19 cellular contexts compared by ENCODE assay signal in genomic region chr10:93380043-93380565, GRCh38.
DNase-seq lines count a peak whose midpoint lies in the region; ATAC-seq and TF ChIP-seq lines count a peak whose summit lies in the region.
"Had no signal": no experiment of that assay in that cellular context is flagged by ENCODE, and none has a peak within 500 bp of the region (broad histone marks: within the 10 kb centered on the region; RNA-seq: fewer than 3 reads in every experiment).

No MANE protein-coding gene starts in this region.

- no peak for TF ChIP-seq POLR2A in esophagus squamous epithelium (IDR thresholded peaks at IDR 0.05)
- TF ChIP-seq POLR2A in testis (IDR thresholded peaks at IDR 0.05), result no peak

- no peaks in the 10 kb centered on the region for H3K9me3 ChIP-seq in esophagus squamous epithelium
- no peaks in the 10 kb centered on the region for H3K9me3 ChIP-seq in testis
- H3K9me3 ChIP-seq: left ventricle myocardium inferior, thyroid gland had no signal

- H3K4me3 ChIP-seq in esophagus squamous epithelium (no peak overlapping the region), testis (no peak overlapping the region)
- H3K4me3 ChIP-seq: GM12878, left ventricle myocardium inferior, thyroid gland had no signal

- intact Hi-C loops in activated T-helper 2 cell treated with anti-CD3 and anti-CD28 coated beads, Interferon-gamma antibody, Interleukin-2, Interleukin-4, amounts not matched to agents 10 μg/mL and 5 μg/mL and 100 μg/mL, durations not matched to agents 14 hours and 24 hours and 36 hours (cut with micrococcal nuclease), result no loop called here
- intact Hi-C loops in esophagus squamous epithelium (cut with DNase I), result no loop called here
- intact Hi-C loops in testis (cut with DNase I; ENCODE audit: low total_unique reads), result loop anchor here (10.0 kb wide), 1 partner anchor 55 kb away; no protein-coding TSS in a partner anchor

- ATAC-seq in stimulated activated naive CD8-positive, alpha-beta T cell treated with anti-CD3 and anti-CD28 coated beads, Interleukin-15, Interleukin-2, amounts not matched to agents 100 U/mL and 50 U/mL, for 24 hours, result peak; percentile 5
- ATAC-seq in GM21717 (IDR thresholded peaks at IDR 0.05; ENCODE audit: unreplicated experiment), result no peak

- no peak for TF ChIP-seq CTCF in esophagus squamous epithelium (IDR thresholded peaks at IDR 0.05)
- TF ChIP-seq CTCF in type B pancreatic cell (conservative IDR thresholded peaks at IDR 0.05), result no peak
- TF ChIP-seq CTCF in testis (IDR thresholded peaks at IDR 0.05), result no peak

- H3K4me3 Mint-ChIP-seq in activated CD4-positive, alpha-beta T cell treated with anti-CD3 and anti-CD28 coated beads, Interleukin-2, amount 10 ng/mL, durations not matched to agents 7 days and 5 days, result no peak overlapping the region
- H3K4me3 Mint-ChIP-seq in activated T-helper 2 cell treated with anti-CD3 and anti-CD28 coated beads, Interferon-gamma antibody, Interleukin-2, Interleukin-4, amounts not matched to agents 10 μg/mL and 5 μg/mL and 100 μg/mL, durations not matched to agents 14 hours and 24 hours and 36 hours (ENCODE audit: low read depth), result no peak overlapping the region
- H3K4me3 Mint-ChIP-seq in type B pancreatic cell, result no peak overlapping the region

- H3K36me3 ChIP-seq in esophagus squamous epithelium, result peaks cover 0 to 61% (median 22%) of the 10 kb centered on the region in 3 donors
- H3K36me3 ChIP-seq in testis (ENCODE audit: low read depth, missing control alignments), result no peaks in the 10 kb centered on the region

- H3K27me3 ChIP-seq in esophagus squamous epithelium (no peaks in the 10 kb centered on the region), testis (no peaks in the 10 kb centered on the region)
- H3K27me3 ChIP-seq: thyroid gland had no signal

- peaks cover 3% of the 10 kb centered on the region for H3K36me3 Mint-ChIP-seq in activated CD4-positive, alpha-beta T cell treated with anti-CD3 and anti-CD28 coated beads, Interleukin-2, amount 10 ng/mL, durations not matched to agents 7 days and 5 days (ENCODE audit: low read depth)
- peaks cover 23% of the 10 kb centered on the region for H3K36me3 Mint-ChIP-seq in activated T-helper 2 cell treated with anti-CD3 and anti-CD28 coated beads, Interferon-gamma antibody, Interleukin-2, Interleukin-4, amounts not matched to agents 10 μg/mL and 5 μg/mL and 100 μg/mL, durations not matched to agents 14 hours and 24 hours and 36 hours (ENCODE audit: low read depth)
- peaks cover 9% of the 10 kb centered on the region for H3K36me3 Mint-ChIP-seq in type B pancreatic cell

- H3K27ac Mint-ChIP-seq in activated CD4-positive, alpha-beta T cell treated with anti-CD3 and anti-CD28 coated beads, Interleukin-2, amount 10 ng/mL, durations not matched to agents 7 days and 5 days, result peak overlapping the region; percentile 76
- peak overlapping the region; percentile 97 for H3K27ac Mint-ChIP-seq in activated T-helper 2 cell treated with anti-CD3 and anti-CD28 coated beads, Interferon-gamma antibody, Interleukin-2, Interleukin-4, amounts not matched to agents 10 μg/mL and 5 μg/mL and 100 μg/mL, durations not matched to agents 14 hours and 24 hours and 36 hours
- no peak overlapping the region for H3K27ac Mint-ChIP-seq in type B pancreatic cell
- H3K27ac Mint-ChIP-seq: progenitor cell of endocrine pancreas had no signal

- WGBS in esophagus squamous epithelium, 2 donors, result 21 to 28% methylated on average over 2 of the region's 2 CpGs
- 59 to 80% methylated on average over 2 of the region's 2 CpGs for WGBS in testis, 2 donors

- CTCF ChIA-PET in activated CD4-positive, alpha-beta T cell treated with anti-CD3 and anti-CD28 coated beads, Interleukin-2, amount 10 ng/mL, durations not matched to agents 7 days and 5 days (lab: Charles Lee), result interaction anchor here (0.6 to 6.1 kb wide), 12 partner anchors 8 to 132 kb away, joined by 3 to 109 read pairs (median 4); partner anchors contain the start of genes CEP55 and MYOF

- DNase-seq in activated CD4-positive, alpha-beta T cell treated with anti-CD3 and anti-CD28 coated beads, Interleukin-2, amount 10 ng/mL, durations not matched to agents 7 days and 5 days, result no peak
- DNase-seq in activated CD4-positive, alpha-beta T cell treated with anti-CD3 and anti-CD28 coated beads, Interleukin-2, amount 50 U/mL, for 48 hours, result no peak
- no peak for DNase-seq in activated T-helper 2 cell treated with anti-CD3 and anti-CD28 coated beads, Interferon-gamma antibody, Interleukin-2, Interleukin-4, amounts not matched to agents 10 μg/mL and 5 μg/mL and 100 μg/mL, durations not matched to agents 14 hours and 24 hours and 36 hours (ENCODE audit: low spot score)
- DNase-seq in esophagus squamous epithelium (lab: John Stamatoyannopoulos, UW), result no peak
- no peak for DNase-seq in stimulated activated naive CD8-positive, alpha-beta T cell treated with anti-CD3 and anti-CD28 coated beads, Interleukin-15, Interleukin-2, amounts not matched to agents 100 U/mL and 50 U/mL, for 24 hours
- DNase-seq in type B pancreatic cell (ENCODE audit: extremely low spot score, unreplicated experiment), result no peak
- DNase-seq in testis, result no peak
- DNase-seq: erythroblast; Karpas-422; left ventricle myocardium inferior; NCI-H1417; NCI-H2171 treated with DMSO at 0.1 percent for 48 hours; NK-92 treated with Interleukin-12 subunit alpha and Interleukin-12 subunit beta, amount 100 ng/mL, for 24 hours; T1000; thyroid gland had no signal

- H3K27me3 Mint-ChIP-seq in activated CD4-positive, alpha-beta T cell treated with anti-CD3 and anti-CD28 coated beads, Interleukin-2, amount 10 ng/mL, durations not matched to agents 7 days and 5 days, result no peaks in the 10 kb centered on the region
- H3K27me3 Mint-ChIP-seq in activated T-helper 2 cell treated with anti-CD3 and anti-CD28 coated beads, Interferon-gamma antibody, Interleukin-2, Interleukin-4, amounts not matched to agents 10 μg/mL and 5 μg/mL and 100 μg/mL, durations not matched to agents 14 hours and 24 hours and 36 hours (ENCODE audit: low read depth), result no peaks in the 10 kb centered on the region
- no peaks in the 10 kb centered on the region for H3K27me3 Mint-ChIP-seq in type B pancreatic cell
- H3K27me3 Mint-ChIP-seq: progenitor cell of endocrine pancreas had no signal

- H3K4me1 ChIP-seq in esophagus squamous epithelium (peaks cover 13 to 54% (median 33%) of the 10 kb centered on the region in 3 donors), testis (peaks cover 5% of the 10 kb centered on the region)

- H3K9me3 Mint-ChIP-seq in activated CD4-positive, alpha-beta T cell treated with anti-CD3 and anti-CD28 coated beads, Interleukin-2, amount 10 ng/mL, durations not matched to agents 7 days and 5 days, result no peaks in the 10 kb centered on the region
- no peaks in the 10 kb centered on the region for H3K9me3 Mint-ChIP-seq in activated T-helper 2 cell treated with anti-CD3 and anti-CD28 coated beads, Interferon-gamma antibody, Interleukin-2, Interleukin-4, amounts not matched to agents 10 μg/mL and 5 μg/mL and 100 μg/mL, durations not matched to agents 14 hours and 24 hours and 36 hours
- no peaks in the 10 kb centered on the region for H3K9me3 Mint-ChIP-seq in type B pancreatic cell

- H3K4me1 Mint-ChIP-seq in activated CD4-positive, alpha-beta T cell treated with anti-CD3 and anti-CD28 coated beads, Interleukin-2, amount 10 ng/mL, durations not matched to agents 7 days and 5 days, result peaks cover 35% of the 10 kb centered on the region
- H3K4me1 Mint-ChIP-seq in activated T-helper 2 cell treated with anti-CD3 and anti-CD28 coated beads, Interferon-gamma antibody, Interleukin-2, Interleukin-4, amounts not matched to agents 10 μg/mL and 5 μg/mL and 100 μg/mL, durations not matched to agents 14 hours and 24 hours and 36 hours (ENCODE audit: low read depth), result peaks cover 35% of the 10 kb centered on the region
- H3K4me1 Mint-ChIP-seq in type B pancreatic cell (ENCODE audit: unreplicated experiment), result peaks cover 13% of the 10 kb centered on the region

- H3K27ac ChIP-seq in esophagus squamous epithelium (peak overlapping the region in 3 of 4 donors; percentile 4 to 50 (median 30)), testis (peak overlapping the region in 1 of 2 donors; percentile 22)
- H3K27ac ChIP-seq: HL-60, left ventricle myocardium inferior, thyroid gland had no signal

- POLR2A ChIA-PET in activated CD4-positive, alpha-beta T cell treated with anti-CD3 and anti-CD28 coated beads, Interleukin-2, amount 10 ng/mL, durations not matched to agents 7 days and 5 days (lab: Charles Lee), result interaction anchor here (0.7 kb wide), 1 partner anchor 105 kb away, joined by 3 read pairs; no protein-coding TSS in a partner anchor
